In genomic region chr7:151874479-151874878, GRCh38 we compare ENCODE assay signal across 8 cellular contexts. TPM values are rescaled to one million over a fixed set of nuclear protein-coding genes. Genes with fewer than 3 reads are reported as not detected.
DNase-seq lines count a peak whose midpoint lies in the region; ATAC-seq, FAIRE-seq and TF ChIP-seq lines count a peak whose summit lies in the region.
"Not testable (repeated sequence)": the region's sequence is repeated elsewhere in the genome, so short reads cannot be mapped to it uniquely, and the experiment has no call there.

No MANE protein-coding gene starts in this region.

- not testable (repeated sequence) for TF ChIP-seq EP300 in A549 (IDR thresholded peaks at IDR 0.05); H1 (IDR thresholded peaks at IDR 0.05; ENCODE audit: borderline replicate concordance in 1 of 2, low read depth in 2 of 2, low read length in 2 of 2); tibial nerve (IDR thresholded peaks at IDR 0.05)

- not testable (repeated sequence) for H3K27ac ChIP-seq in A549; HCT116 (ENCODE audit: low read depth, low read length); H1 (ENCODE audit: low read depth, low read length)
- H3K27ac ChIP-seq in right lobe of liver (peak overlapping the region; percentile 70 to 99 (median 98)), tibial nerve (peak overlapping the region in 3 of 4 donors; percentile 88 to 98 (median 94))

- H3K9me3 ChIP-seq in A549; HCT116 (ENCODE audit: control insufficient read depth in 1 of 2, insufficient read depth in 1 of 2, low read depth in 1 of 2, low read length in 2 of 2); H1 (ENCODE audit: insufficient read depth in 2 of 2, low read depth in 1 of 2, low read length in 1 of 2); right lobe of liver; tibial nerve: not testable (repeated sequence)

- H3K4me1 Mint-ChIP-seq in WTC11; progenitor cell of endocrine pancreas (ENCODE audit: low read depth): not testable (repeated sequence)
- peaks cover 38% of the 10 kb centered on the region for H3K4me1 Mint-ChIP-seq in activated naive CD8-positive, alpha-beta T cell (ENCODE audit: low read depth)

- TF ChIP-seq CTCF in A549 (IDR thresholded peaks at IDR 0.05); HCT116 (IDR thresholded peaks at IDR 0.05 in 2 of 3, conservative IDR thresholded peaks at IDR 0.05 in 1 of 3; ENCODE audit: borderline replicate concordance in 1 of 3, insufficient read depth in 1 of 3, low read depth in 2 of 3, low read length in 2 of 3); WTC11 (IDR thresholded peaks at IDR 0.05); H1 (IDR thresholded peaks at IDR 0.05; ENCODE audit: control extremely low read depth in 1 of 3, insufficient read depth in 1 of 3, low read depth in 1 of 3, low read length in 3 of 3); right lobe of liver (IDR thresholded peaks at IDR 0.05); progenitor cell of endocrine pancreas (IDR thresholded peaks at IDR 0.05; ENCODE audit: unreplicated experiment); tibial nerve (IDR thresholded peaks at IDR 0.05): not testable (repeated sequence)

- not testable (repeated sequence) for H2AFZ ChIP-seq in HCT116 (ENCODE audit: low read depth, low read length, poor library complexity, severe bottlenecking); H1 (ENCODE audit: low read length)

- not testable (repeated sequence) for H4K91ac ChIP-seq in H1 (replicated peaks; ENCODE audit: insufficient read length, low read length)

- H3K9me2 ChIP-seq in HCT116 (ENCODE audit: insufficient read depth): not testable (repeated sequence)

- ATAC-seq in A549, HCT116, WTC11, right lobe of liver: not testable (repeated sequence)

- not testable (repeated sequence) for DNase-seq in A549 (ENCODE audit: low read depth in 1 of 2, low spot score in 1 of 2); HCT116 (ENCODE audit: low read depth, low spot score); WTC11 (ENCODE audit: low spot score); H1 (ENCODE audit: low read depth in 1 of 2, low spot score in 2 of 2); progenitor cell of endocrine pancreas (ENCODE audit: low spot score, unreplicated experiment)
- DNase-seq in right lobe of liver: peak in 1 of 3 donors; percentile 35
- DNase-seq in tibial nerve (ENCODE audit: low spot score in 2 of 2): peak in 1 of 2 donors; percentile 41

- not testable (repeated sequence) for H3K23ac ChIP-seq in H1 (ENCODE audit: insufficient read length)

- CTCF ChIA-PET in A549 (lab: Yijun Ruan, JAX) (interaction anchor here (3.7 kb wide), 1 partner anchor 91 kb away, joined by 30 read pairs; no protein-coding TSS in a partner anchor), WTC11 (lab: Charles Lee) (interaction anchor here (0.8 to 3.1 kb wide), 2 partner anchors 11 to 91 kb away, joined by 4 to 19 read pairs; no protein-coding TSS in a partner anchor), H1 (lab: Charles Lee; ENCODE audit: partially characterized antibody) (interaction anchor here (1.1 to 1.4 kb wide), 2 partner anchors 11 to 92 kb away, joined by 3 to 7 read pairs; no protein-coding TSS in a partner anchor)
- CTCF ChIA-PET in HCT116 (lab: Charles Lee): not testable (repeated sequence)

- not testable (repeated sequence) for H3K36me3 ChIP-seq in HCT116 (ENCODE audit: control insufficient read depth in 1 of 2, insufficient read depth in 2 of 2, low read length in 2 of 2); H1 (ENCODE audit: control insufficient read depth in 2 of 4, insufficient read depth in 4 of 4, low read length in 3 of 4); right lobe of liver; tibial nerve

- not testable (repeated sequence) for H3K56ac ChIP-seq in H1 (replicated peaks; ENCODE audit: insufficient read length, low read depth, low read length)

- not testable (repeated sequence) for TF ChIP-seq POLR2A in A549 (IDR thresholded peaks at IDR 0.05; ENCODE audit: low read length); HCT116 (IDR thresholded peaks at IDR 0.05; ENCODE audit: borderline replicate concordance, extremely low read depth, insufficient read depth, insufficient read length); H1 (IDR thresholded peaks at IDR 0.05; ENCODE audit: control extremely low read depth in 1 of 2, low read depth in 2 of 2, low read length in 2 of 2); right lobe of liver (IDR thresholded peaks at IDR 0.05); tibial nerve (IDR thresholded peaks at IDR 0.05)

- H3K4me1 ChIP-seq in A549 (peaks cover 19% of the 10 kb centered on the region), HCT116 (ENCODE audit: control insufficient read depth in 1 of 2, insufficient read depth in 2 of 2, low read length in 2 of 2) (peaks cover 6 to 33% of the 10 kb centered on the region in 2 experiments; a peak in 3 of 4 replicates), H1 (replicated peaks in 1 of 4; ENCODE audit: control insufficient read depth in 3 of 4, insufficient read depth in 4 of 4, low read length in 3 of 4) (peaks cover 0 to 14% (median 4%) of the 10 kb centered on the region in 4 experiments; a peak in 6 of 7 replicates), right lobe of liver (peaks cover 0 to 43% (median 16%) of the 10 kb centered on the region in 4 donors), tibial nerve (peaks cover 0 to 50% (median 17%) of the 10 kb centered on the region in 4 donors)

- RAD21 ChIA-PET in HCT116 (lab: Charles Lee; ENCODE audit: low non-redundant PET in 1 of 2, low total read pairs in 2 of 2, uncharacterized antibody in 2 of 2, unreplicated experiment in 2 of 2): not testable (repeated sequence)

- not testable (repeated sequence) for H3K27me3 ChIP-seq in HCT116 (ENCODE audit: insufficient read depth, low read length); right lobe of liver; tibial nerve
- peaks cover 6 to 28% (median 18%) of the 10 kb centered on the region in 4 experiments for H3K27me3 ChIP-seq in H1 (replicated peaks in 1 of 4; ENCODE audit: control insufficient read depth in 3 of 4, extremely low read depth in 1 of 4, insufficient read depth in 3 of 4, low read length in 3 of 4)

- H3K4me3 ChIP-seq in A549; HCT116 (replicated peaks in 1 of 2; ENCODE audit: low read depth in 1 of 2, low read length in 2 of 2); H1 (ENCODE audit: extremely low read depth in 1 of 4, insufficient read depth in 2 of 4, low read depth in 3 of 4, low read length in 4 of 4): not testable (repeated sequence)
- H3K4me3 ChIP-seq in right lobe of liver: peak overlapping the region in 2 of 3 donors; percentile 84
- H3K4me3 ChIP-seq in tibial nerve: peak overlapping the region in 2 of 4 donors; percentile 74 to 86

- H3K79me1 ChIP-seq in H1 (ENCODE audit: low read depth, low read length): not testable (repeated sequence)

- H3K36me3 Mint-ChIP-seq in WTC11; activated naive CD8-positive, alpha-beta T cell; progenitor cell of endocrine pancreas (ENCODE audit: insufficient read depth): not testable (repeated sequence)

- H3K79me2 ChIP-seq in HCT116 (ENCODE audit: insufficient read depth, low read length); H1 (ENCODE audit: control insufficient read depth in 1 of 2, insufficient read depth in 2 of 2, low read length in 2 of 2): not testable (repeated sequence)

- H3K27ac Mint-ChIP-seq in WTC11, progenitor cell of endocrine pancreas: not testable (repeated sequence)
- H3K27ac Mint-ChIP-seq in activated naive CD8-positive, alpha-beta T cell: peak overlapping the region; percentile 68

- not testable (repeated sequence) for H2BK20ac ChIP-seq in H1 (ENCODE audit: low read length)

- TF ChIP-seq RAD21 in A549 (conservative IDR thresholded peaks at IDR 0.05 in 1 of 2, IDR thresholded peaks at IDR 0.05 in 1 of 2); HCT116 (IDR thresholded peaks at IDR 0.05; ENCODE audit: low read depth); H1 (IDR thresholded peaks at IDR 0.05 in 1 of 2, conservative IDR thresholded peaks at IDR 0.05 in 1 of 2; ENCODE audit: low read depth in 2 of 2, low read length in 2 of 2): not testable (repeated sequence)

- peak overlapping the region; percentile 99; the same call in 2 of the 3 replicates for H3K4me2 ChIP-seq in A549
- H3K4me2 ChIP-seq in HCT116 (ENCODE audit: low read length): peak overlapping the region; percentile 97
- H3K4me2 ChIP-seq in H1 (ENCODE audit: insufficient read depth in 1 of 2, low read depth in 2 of 2, low read length in 2 of 2): peak overlapping the region; percentile 66 to 79; a peak in 1 of 4 replicates

- not testable (repeated sequence) for H2BK12ac ChIP-seq in H1 (ENCODE audit: low read depth, low read length)

- H3K4ac ChIP-seq in H1 (replicated peaks; ENCODE audit: insufficient read length, low read depth, low read length): not testable (repeated sequence)

- H3K9ac ChIP-seq in HCT116 (ENCODE audit: low read length); H1 (replicated peaks in 1 of 4; ENCODE audit: extremely low read depth in 1 of 4, low read depth in 3 of 4, low read length in 3 of 4): not testable (repeated sequence)

- H3K18ac ChIP-seq in H1 (ENCODE audit: extremely low read depth, low read length): not testable (repeated sequence)

- 25% methylated on average over 4 of the region's 4 CpGs for WGBS in A549 (ENCODE audit: missing lambda C conversion rate)
- 90% methylated on average over 4 of the region's 4 CpGs; no CpG with 5 or more reads in 1 of the 2 experiments for WGBS in H1 (ENCODE audit: extremely low coverage in 1 of 2, insufficient coverage in 1 of 2, insufficient read length in 1 of 2, insufficient replicate concordance in 2 of 2, low coverage in 1 of 2, low lambda C conversion rate in 2 of 2, missing lambda C conversion rate in 1 of 2), 2 experiments
- WGBS in right lobe of liver (ENCODE audit: insufficient coverage, low coverage, low lambda C conversion rate, missing lambda C conversion rate): 11% methylated on average over 4 of the region's 4 CpGs
- WGBS in tibial nerve, 2 donors: 69 to 80% methylated on average over 4 of the region's 4 CpGs

- H3K27me3 Mint-ChIP-seq in WTC11 (ENCODE audit: low read depth) (peaks cover 34% of the 10 kb centered on the region), progenitor cell of endocrine pancreas (peaks cover 33% of the 10 kb centered on the region)
- H3K27me3 Mint-ChIP-seq in activated naive CD8-positive, alpha-beta T cell: not testable (repeated sequence)

- intact Hi-C loops in HCT116 (cut with micrococcal nuclease); right lobe of liver (cut with DNase I): not testable (repeated sequence)

- not testable (repeated sequence) for FAIRE-seq in A549 (lab: Jason Lieb, UNC); H1 (lab: Jason Lieb, UNC)

- not testable (repeated sequence) for H4K8ac ChIP-seq in H1 (ENCODE audit: extremely low read depth, insufficient read depth, low read length)

- not testable (repeated sequence) for H3K9me3 Mint-ChIP-seq in WTC11; activated naive CD8-positive, alpha-beta T cell (ENCODE audit: low read depth); progenitor cell of endocrine pancreas (ENCODE audit: low read depth)

- not testable (repeated sequence) for H2BK15ac ChIP-seq in H1 (ENCODE audit: low read length)

- H4K5ac ChIP-seq in H1 (ENCODE audit: insufficient read length, low read depth, low read length): not testable (repeated sequence)

- H3K23me2 ChIP-seq in H1 (ENCODE audit: low read depth, low read length): peaks cover 25% of the 10 kb centered on the region

- not testable (repeated sequence) for H2AK5ac ChIP-seq in H1 (ENCODE audit: low read depth, low read length)

- H3K14ac ChIP-seq in H1 (ENCODE audit: insufficient read length): not testable (repeated sequence)

- not testable (repeated sequence) for H2BK5ac ChIP-seq in H1 (ENCODE audit: low read depth, low read length)

- H3K4me3 Mint-ChIP-seq in WTC11 (peak overlapping the region; percentile 86), progenitor cell of endocrine pancreas (ENCODE audit: low read depth) (peak overlapping the region; percentile 89)
- peak overlapping the region; percentile 91 for H3K4me3 Mint-ChIP-seq in activated naive CD8-positive, alpha-beta T cell

- not testable (repeated sequence) for BruUV-seq in HCT116 (replicated peaks; lab: Mats Ljungman, UMichigan)

- H4K20me1 ChIP-seq in HCT116 (ENCODE audit: insufficient read depth); H1 (replicated peaks in 1 of 2; ENCODE audit: control insufficient read depth in 1 of 2, insufficient read depth in 2 of 2, low read length in 2 of 2): not testable (repeated sequence)

- H2BK120ac ChIP-seq in H1 (replicated peaks; ENCODE audit: low read depth, low read length): not testable (repeated sequence)

- POLR2A ChIA-PET in A549 (lab: Yijun Ruan, JAX); HCT116 (lab: Charles Lee); WTC11 (lab: Charles Lee): not testable (repeated sequence)
- POLR2A ChIA-PET in H1 (lab: Charles Lee; ENCODE audit: partially characterized antibody): interaction anchor here (0.7 to 1.0 kb wide), 2 partner anchors 20 to 81 kb away, joined by 3 to 5 read pairs; no protein-coding TSS in a partner anchor

RNA-seq across cellular contexts. Expression of gene PRKAG2, which starts 2.4 kb away (rescaled TPM):
- polyA plus RNA-seq in A549 (2011; rRNA removed) (23.0 and 31.7 TPM in 2 replicates), A549 (2017; fragmentation: RNase III; extraction: RNeasy Plus Mini Kit Qiagen cat#74134 plus additional on column Dnase treatment) (26.5 to 32.2 TPM (median 31.3 TPM) in 3 replicates), H1 (2011; rRNA removed) (5.4 and 7.5 TPM in 2 replicates)
- 15.6 and 16.2 TPM in 2 replicates for polyA plus RNA-seq in A549 (2012; cell fraction: cytosol; rRNA removed)
- 8.0 and 12.4 TPM in 2 replicates for polyA plus RNA-seq in A549 (2012; cell fraction: nucleus; rRNA removed)
- 6.5 and 8.0 TPM in 2 replicates for polyA minus RNA-seq in A549 (2011; rRNA and poly(A)+ RNA removed)
- total RNA-seq in HCT116 (2021; ENCODE audit: unreplicated experiment) (23.6 TPM), WTC11 (2021) (14.7 to 20.3 TPM (median 17.0 TPM) in 3 replicates), right lobe of liver (10 to 100 TPM; 20.6 to 63.6 (median 29.5) TPM), progenitor cell of endocrine pancreas (20.6 and 23.4 TPM in 2 replicates), tibial nerve (10 to 100 TPM; 24.5 to 82.6 (median 38.3) TPM)
- 18.0 and 20.9 TPM in 2 replicates for polyA plus RNA-seq in HCT116 (2012)
- total RNA-seq in H1 (2021; fragmentation: NEBNext Ultra II Directional; extraction: Animal tissue kit (Norgen Biotek cat#: 25700)): 18.1 and 21.2 TPM in 2 replicates
- 10.7 TPM for polyA plus RNA-seq in H1 (2011; cell fraction: cytosol; rRNA removed)
- polyA plus RNA-seq in H1 (2011; cell fraction: nucleus; rRNA removed): 4.9 TPM
- 10.7 to 13.6 TPM (median 12.0 TPM) in 4 replicates for polyA plus RNA-seq in H1 (2012, experiment 1 of 2)
- polyA plus RNA-seq in H1 (2012, experiment 2 of 2): 5.8 TPM
- 14.0 TPM for polyA plus RNA-seq in H1 (2013, experiment 1 of 2)
- polyA plus RNA-seq in H1 (2013, experiment 2 of 2): 13.6 TPM
- 5.3 and 7.7 TPM in 2 replicates for polyA minus RNA-seq in H1 (2011; rRNA and poly(A)+ RNA removed)
- polyA minus RNA-seq in H1 (2011; cell fraction: cytosol; rRNA and poly(A)+ RNA removed): 3.5 TPM
- 6.3 TPM for polyA minus RNA-seq in H1 (2011; cell fraction: nucleus; rRNA and poly(A)+ RNA removed)
